2 cellular contexts compared by ENCODE assay signal in genomic region chr17:31262923-31263322, GRCh38. TPM values are rescaled to one million over a fixed set of nuclear protein-coding genes. Genes with fewer than 3 reads are reported as not detected.
"Had no signal": no experiment of that assay in that cellular context is flagged by ENCODE, and none has a peak within 500 bp of the region (broad histone marks: within the 10 kb centered on the region; RNA-seq: fewer than 3 reads in every experiment).

No MANE protein-coding gene starts in this region.

RNA-seq across cellular contexts. Expression of gene OMG, which starts 34.1 kb away (rescaled TPM):
- total RNA-seq: M059J, NCI-H460 had no signal

RNA-seq across cellular contexts. Expression of gene EVI2A, which starts 58.5 kb away (rescaled TPM):
- total RNA-seq: NCI-H460 had no signal
